In the genomic region with DNA sequence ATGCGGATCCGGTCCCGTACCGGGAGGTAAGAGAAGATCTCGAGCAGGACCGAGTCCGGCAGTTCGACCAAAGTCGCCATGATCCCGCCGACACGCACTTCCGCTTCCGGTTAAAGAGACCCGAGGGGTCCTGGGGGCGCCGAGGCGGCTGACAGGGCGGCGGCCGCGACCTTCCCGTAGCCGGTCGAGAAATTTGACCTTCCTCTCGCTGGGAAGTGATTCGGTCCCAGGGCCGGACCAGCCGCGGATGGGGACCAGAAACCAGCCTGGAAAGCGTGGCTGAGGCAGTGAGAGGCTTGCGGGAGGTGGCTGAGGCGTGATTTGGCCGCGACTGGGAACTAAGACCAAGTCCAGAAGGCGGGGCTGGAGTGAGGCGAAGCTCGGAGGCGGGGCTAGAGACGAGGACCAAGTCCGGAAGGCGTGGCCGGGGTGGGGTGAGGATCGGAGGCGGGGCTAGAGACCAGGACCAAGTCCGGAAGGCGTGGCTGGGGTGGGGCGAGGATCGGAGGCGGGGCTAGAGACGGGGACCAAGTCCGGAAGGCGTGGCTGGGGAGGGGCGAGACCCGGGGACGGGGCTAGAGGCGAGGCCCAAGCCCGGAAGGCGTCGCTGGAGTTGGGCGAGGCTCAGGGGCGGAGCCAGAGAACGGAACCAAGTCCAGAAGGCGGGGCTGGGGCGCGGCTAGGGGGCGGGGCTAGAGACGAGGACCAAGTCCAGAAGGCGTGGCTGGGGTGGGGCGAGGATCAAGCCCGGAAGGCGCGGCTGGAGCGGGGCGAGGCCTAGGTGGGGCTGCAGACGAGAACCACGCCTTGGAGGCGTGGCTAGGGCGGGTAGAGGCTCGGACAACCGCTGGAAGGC, we compare ENCODE assay signal across 1 cellular context.
TF ChIP-seq lines count a peak whose summit lies in the region.

A gene with protein sequence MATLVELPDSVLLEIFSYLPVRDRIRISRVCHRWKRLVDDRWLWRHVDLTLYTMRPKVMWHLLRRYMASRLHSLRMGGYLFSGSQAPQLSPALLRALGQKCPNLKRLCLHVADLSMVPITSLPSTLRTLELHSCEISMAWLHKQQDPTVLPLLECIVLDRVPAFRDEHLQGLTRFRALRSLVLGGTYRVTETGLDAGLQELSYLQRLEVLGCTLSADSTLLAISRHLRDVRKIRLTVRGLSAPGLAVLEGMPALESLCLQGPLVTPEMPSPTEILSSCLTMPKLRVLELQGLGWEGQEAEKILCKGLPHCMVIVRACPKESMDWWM (minus strand): TSS at position 346 of the 856 bp plus-strand sequence. CDS start 266 bp downstream, at position 80.

TF ChIP-seq in HepG2, 621 proteins besides CTCF, POLR2A, EP300 and RAD21 (continued from another document and continues in another):
- no peak for TF ChIP-seq KIAA2018 (CRISPR knock-in tag; IDR thresholded peaks at IDR 0.05; ENCODE audit: borderline replicate concordance)
- 0 out of 2 replicates have a peak, but pooled peaks have one; percentile 19 for TF ChIP-seq CHD2 (IDR thresholded peaks at IDR 0.05; ENCODE audit: low read depth, low read length)
- TF ChIP-seq, protein P1, sequence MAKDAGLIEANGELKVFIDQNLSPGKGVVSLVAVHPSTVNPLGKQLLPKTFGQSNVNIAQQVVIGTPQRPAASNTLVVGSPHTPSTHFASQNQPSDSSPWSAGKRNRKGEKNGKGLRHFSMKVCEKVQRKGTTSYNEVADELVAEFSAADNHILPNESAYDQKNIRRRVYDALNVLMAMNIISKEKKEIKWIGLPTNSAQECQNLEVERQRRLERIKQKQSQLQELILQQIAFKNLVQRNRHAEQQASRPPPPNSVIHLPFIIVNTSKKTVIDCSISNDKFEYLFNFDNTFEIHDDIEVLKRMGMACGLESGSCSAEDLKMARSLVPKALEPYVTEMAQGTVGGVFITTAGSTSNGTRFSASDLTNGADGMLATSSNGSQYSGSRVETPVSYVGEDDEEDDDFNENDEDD (CRISPR knock-in tag; IDR thresholded peaks at IDR 0.05; ENCODE audit: borderline replicate concordance) = peak; percentile 51; the same call in 1 of the 2 replicates
- no peak for TF ChIP-seq ZNF792 (CRISPR knock-in tag; IDR thresholded peaks at IDR 0.05)
- TF ChIP-seq PRDM10 (CRISPR knock-in tag; IDR thresholded peaks at IDR 0.05; ENCODE audit: low read depth) = peak; percentile 25; the same call in 1 of the 2 replicates
- no peak for TF ChIP-seq ZNF232 (CRISPR knock-in tag; IDR thresholded peaks at IDR 0.05; ENCODE audit: borderline replicate concordance)
- TF ChIP-seq, protein P2, sequence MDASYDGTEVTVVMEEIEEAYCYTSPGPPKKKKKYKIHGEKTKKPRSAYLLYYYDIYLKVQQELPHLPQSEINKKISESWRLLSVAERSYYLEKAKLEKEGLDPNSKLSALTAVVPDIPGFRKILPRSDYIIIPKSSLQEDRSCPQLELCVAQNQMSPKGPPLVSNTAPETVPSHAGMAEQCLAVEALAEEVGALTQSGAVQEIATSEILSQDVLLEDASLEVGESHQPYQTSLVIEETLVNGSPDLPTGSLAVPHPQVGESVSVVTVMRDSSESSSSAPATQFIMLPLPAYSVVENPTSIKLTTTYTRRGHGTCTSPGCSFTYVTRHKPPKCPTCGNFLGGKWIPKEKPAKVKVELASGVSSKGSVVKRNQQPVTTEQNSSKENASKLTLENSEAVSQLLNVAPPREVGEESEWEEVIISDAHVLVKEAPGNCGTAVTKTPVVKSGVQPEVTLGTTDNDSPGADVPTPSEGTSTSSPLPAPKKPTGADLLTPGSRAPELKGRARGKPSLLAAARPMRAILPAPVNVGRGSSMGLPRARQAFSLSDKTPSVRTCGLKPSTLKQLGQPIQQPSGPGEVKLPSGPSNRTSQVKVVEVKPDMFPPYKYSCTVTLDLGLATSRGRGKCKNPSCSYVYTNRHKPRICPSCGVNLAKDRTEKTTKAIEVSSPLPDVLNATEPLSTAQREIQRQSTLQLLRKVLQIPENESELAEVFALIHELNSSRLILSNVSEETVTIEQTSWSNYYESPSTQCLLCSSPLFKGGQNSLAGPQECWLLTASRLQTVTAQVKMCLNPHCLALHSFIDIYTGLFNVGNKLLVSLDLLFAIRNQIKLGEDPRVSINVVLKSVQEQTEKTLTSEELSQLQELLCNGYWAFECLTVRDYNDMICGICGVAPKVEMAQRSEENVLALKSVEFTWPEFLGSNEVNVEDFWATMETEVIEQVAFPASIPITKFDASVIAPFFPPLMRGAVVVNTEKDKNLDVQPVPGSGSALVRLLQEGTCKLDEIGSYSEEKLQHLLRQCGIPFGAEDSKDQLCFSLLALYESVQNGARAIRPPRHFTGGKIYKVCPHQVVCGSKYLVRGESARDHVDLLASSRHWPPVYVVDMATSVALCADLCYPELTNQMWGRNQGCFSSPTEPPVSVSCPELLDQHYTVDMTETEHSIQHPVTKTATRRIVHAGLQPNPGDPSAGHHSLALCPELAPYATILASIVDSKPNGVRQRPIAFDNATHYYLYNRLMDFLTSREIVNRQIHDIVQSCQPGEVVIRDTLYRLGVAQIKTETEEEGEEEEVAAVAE (CRISPR knock-in tag; IDR thresholded peaks at IDR 0.05; ENCODE audit: borderline replicate concordance) = peak; percentile 29; the same call in 1 of the 2 replicates
- TF ChIP-seq NAIF1 (CRISPR knock-in tag; IDR thresholded peaks at IDR 0.05; ENCODE audit: borderline replicate concordance) = no peak
- peak; percentile 98 for TF ChIP-seq GABPB1 (CRISPR knock-in tag; IDR thresholded peaks at IDR 0.05)
- TF ChIP-seq KLF13 (CRISPR knock-in tag; IDR thresholded peaks at IDR 0.05) = no peak
- no peak; the same call in 1 of the 2 replicates for TF ChIP-seq MIER3 (CRISPR knock-in tag; IDR thresholded peaks at IDR 0.05; ENCODE audit: borderline replicate concordance)
- no peak for TF ChIP-seq ZNF670 (CRISPR knock-in tag; IDR thresholded peaks at IDR 0.05; ENCODE audit: borderline replicate concordance)
- 0 out of 2 replicates have a peak, but pooled peaks have one; percentile 63 for TF ChIP-seq ZSCAN31 (CRISPR knock-in tag; IDR thresholded peaks at IDR 0.05; ENCODE audit: low read depth)
- TF ChIP-seq, protein P3, sequence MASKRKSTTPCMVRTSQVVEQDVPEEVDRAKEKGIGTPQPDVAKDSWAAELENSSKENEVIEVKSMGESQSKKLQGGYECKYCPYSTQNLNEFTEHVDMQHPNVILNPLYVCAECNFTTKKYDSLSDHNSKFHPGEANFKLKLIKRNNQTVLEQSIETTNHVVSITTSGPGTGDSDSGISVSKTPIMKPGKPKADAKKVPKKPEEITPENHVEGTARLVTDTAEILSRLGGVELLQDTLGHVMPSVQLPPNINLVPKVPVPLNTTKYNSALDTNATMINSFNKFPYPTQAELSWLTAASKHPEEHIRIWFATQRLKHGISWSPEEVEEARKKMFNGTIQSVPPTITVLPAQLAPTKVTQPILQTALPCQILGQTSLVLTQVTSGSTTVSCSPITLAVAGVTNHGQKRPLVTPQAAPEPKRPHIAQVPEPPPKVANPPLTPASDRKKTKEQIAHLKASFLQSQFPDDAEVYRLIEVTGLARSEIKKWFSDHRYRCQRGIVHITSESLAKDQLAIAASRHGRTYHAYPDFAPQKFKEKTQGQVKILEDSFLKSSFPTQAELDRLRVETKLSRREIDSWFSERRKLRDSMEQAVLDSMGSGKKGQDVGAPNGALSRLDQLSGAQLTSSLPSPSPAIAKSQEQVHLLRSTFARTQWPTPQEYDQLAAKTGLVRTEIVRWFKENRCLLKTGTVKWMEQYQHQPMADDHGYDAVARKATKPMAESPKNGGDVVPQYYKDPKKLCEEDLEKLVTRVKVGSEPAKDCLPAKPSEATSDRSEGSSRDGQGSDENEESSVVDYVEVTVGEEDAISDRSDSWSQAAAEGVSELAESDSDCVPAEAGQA (IDR thresholded peaks at IDR 0.05; ENCODE audit: low read depth) = peak; percentile 44; the same call in 1 of the 2 replicates
- TF ChIP-seq, protein P3 (CRISPR knock-in tag; IDR thresholded peaks at IDR 0.05; ENCODE audit: borderline replicate concordance) = no peak; the same call in 1 of the 2 replicates
- no peak for TF ChIP-seq ZFP41 (CRISPR knock-in tag; IDR thresholded peaks at IDR 0.05; ENCODE audit: borderline replicate concordance)
- no peak for TF ChIP-seq ZNF263 (CRISPR knock-in tag; IDR thresholded peaks at IDR 0.05)
- no peak for TF ChIP-seq MZF1 (CRISPR knock-in tag; IDR thresholded peaks at IDR 0.05; ENCODE audit: borderline replicate concordance)
- TF ChIP-seq MAZ (IDR thresholded peaks at IDR 0.05; ENCODE audit: borderline replicate concordance, low read depth, low read length) = peak; percentile 73; the same call in 1 of the 2 replicates
- TF ChIP-seq MAZ (CRISPR knock-in tag; IDR thresholded peaks at IDR 0.05; ENCODE audit: low read depth) = peak; percentile 94
- TF ChIP-seq ZSCAN9 (CRISPR knock-in tag; IDR thresholded peaks at IDR 0.05; ENCODE audit: borderline replicate concordance) = 0 out of 2 replicates have a peak, but pooled peaks have one; percentile 47
